9 cellular contexts compared by ENCODE assay signal in genomic region chr12:64779349-64779974, GRCh38. TPM values are rescaled to one million over a fixed set of nuclear protein-coding genes. Genes with fewer than 3 reads are reported as not detected.
DNase-seq lines count a peak whose midpoint lies in the region; ATAC-seq, FAIRE-seq and TF ChIP-seq lines count a peak whose summit lies in the region.
"Had no signal": no experiment of that assay in that cellular context is flagged by ENCODE, and none has a peak within 500 bp of the region (broad histone marks: within the 10 kb centered on the region; RNA-seq: fewer than 3 reads in every experiment).

No MANE protein-coding gene starts in this region.

- H3K4me1 ChIP-seq in Caco-2 (peaks cover 19% of the 10 kb centered on the region), mucosa of rectum (ENCODE audit: control insufficient read depth in 2 of 2, insufficient read depth in 2 of 2, low read length in 2 of 2) (peaks cover 5 to 12% of the 10 kb centered on the region in 2 donors)

- DNase-seq in CD14-positive monocyte (ENCODE audit: low spot score), result no peak
- DNase-seq in Caco-2, result no peak
- DNase-seq in activated naive CD8-positive, alpha-beta T cell treated with anti-CD3 and anti-CD28 coated beads, Interleukin-2, amount 10 ng/mL, durations not matched to agents 7 days and 5 days, result no peak
- no peak for DNase-seq in CD1c-positive myeloid dendritic cell (ENCODE audit: extremely low spot score)
- DNase-seq in GM19239 (ENCODE audit: insufficient read length, low spot score), result no peak
- DNase-seq in superior temporal gyrus (ENCODE audit: extremely low spot score), result no peak
- DNase-seq: activated CD8-positive, alpha-beta memory T cell treated with anti-CD3 and anti-CD28 coated beads, Interleukin-2, amount 50 U/mL, for 48 hours; kidney glomerular epithelial cell had no signal

- no peak overlapping the region for H3K27ac ChIP-seq in mucosa of rectum (ENCODE audit: low read depth in 2 of 2, low read length in 2 of 2)

- no peaks in the 10 kb centered on the region for H3K27me3 ChIP-seq in Caco-2 (replicated peaks; ENCODE audit: control insufficient read depth, insufficient read depth, low read length)
- H3K27me3 ChIP-seq in mucosa of rectum (ENCODE audit: control insufficient read depth in 2 of 2, insufficient read depth in 2 of 2, low read length in 2 of 2), result no peaks in the 10 kb centered on the region

- H3K9me3 Mint-ChIP-seq in CD14-positive monocyte, result peaks cover 17 to 41% (median 35%) of the 10 kb centered on the region in 7 donors
- H3K9me3 Mint-ChIP-seq in Caco-2 (ENCODE audit: unreplicated experiment), result peaks cover 9% of the 10 kb centered on the region
- peaks cover 17% of the 10 kb centered on the region for H3K9me3 Mint-ChIP-seq in activated naive CD8-positive, alpha-beta T cell treated with anti-CD3 and anti-CD28 coated beads, Interleukin-2, amount 10 ng/mL, durations not matched to agents 7 days and 5 days

- TF ChIP-seq CTCF in CD14-positive monocyte (IDR thresholded peaks at IDR 0.05), result no peak
- TF ChIP-seq CTCF in Caco-2 (IDR thresholded peaks at IDR 0.05; ENCODE audit: insufficient read depth in 1 of 2, low read depth in 1 of 2, low read length in 1 of 2, severe bottlenecking in 1 of 2, unreplicated experiment in 1 of 2), result no peak

- BruUV-seq in Caco-2 (replicated peaks; lab: Mats Ljungman, UMichigan), result no TSS peak

- no peak overlapping the region for H3K9ac ChIP-seq in mucosa of rectum (ENCODE audit: low read depth in 1 of 2, low read length in 2 of 2)

- H3K4me3 Mint-ChIP-seq in CD14-positive monocyte (peak overlapping the region; percentile 84 to 86), Caco-2 (ENCODE audit: unreplicated experiment) (peak overlapping the region; percentile 90)
- H3K4me3 Mint-ChIP-seq in activated naive CD8-positive, alpha-beta T cell treated with anti-CD3 and anti-CD28 coated beads, Interleukin-2, amount 10 ng/mL, durations not matched to agents 7 days and 5 days, result peak overlapping the region; percentile 62

- CTCF ChIA-PET in Caco-2 (lab: Charles Lee), result interaction anchor here (3.3 kb wide), 1 partner anchor 22 kb away, joined by 13 read pairs; no protein-coding TSS in a partner anchor

- H3K36me3 Mint-ChIP-seq in CD14-positive monocyte (peaks cover 11 to 16% of the 10 kb centered on the region in 2 donors), Caco-2 (ENCODE audit: insufficient read depth, unreplicated experiment) (no peaks in the 10 kb centered on the region)
- H3K36me3 Mint-ChIP-seq in activated naive CD8-positive, alpha-beta T cell treated with anti-CD3 and anti-CD28 coated beads, Interleukin-2, amount 10 ng/mL, durations not matched to agents 7 days and 5 days, result peaks cover 4% of the 10 kb centered on the region

- H3K27me3 Mint-ChIP-seq in CD14-positive monocyte (ENCODE audit: low read depth in 3 of 3) (peaks cover 55 to 78% (median 61%) of the 10 kb centered on the region in 3 donors), Caco-2 (ENCODE audit: insufficient read depth, unreplicated experiment) (no peaks in the 10 kb centered on the region)
- H3K27me3 Mint-ChIP-seq in activated naive CD8-positive, alpha-beta T cell treated with anti-CD3 and anti-CD28 coated beads, Interleukin-2, amount 10 ng/mL, durations not matched to agents 7 days and 5 days, result peaks cover 83% of the 10 kb centered on the region

- H3K9me3 ChIP-seq in Caco-2 (0 out of 2 replicates have a peak, but pooled peaks cover 5% of the 10 kb centered on the region), mucosa of rectum (ENCODE audit: control insufficient read depth in 2 of 2, low read length in 2 of 2) (no peaks in the 10 kb centered on the region)

- no peak overlapping the region for H3K27ac Mint-ChIP-seq in CD14-positive monocyte
- no peak overlapping the region for H3K27ac Mint-ChIP-seq in Caco-2 (ENCODE audit: unreplicated experiment)
- no peak overlapping the region for H3K27ac Mint-ChIP-seq in activated naive CD8-positive, alpha-beta T cell treated with anti-CD3 and anti-CD28 coated beads, Interleukin-2, amount 10 ng/mL, durations not matched to agents 7 days and 5 days

- no peak for ATAC-seq in activated naive CD8-positive, alpha-beta T cell treated with anti-CD3 and anti-CD28 coated beads, Interleukin-2, amount 10 ng/mL, durations not matched to agents 7 days and 5 days (ENCODE audit: low read depth)

- POLR2A ChIA-PET in Caco-2 (lab: Charles Lee), result interaction anchor here (1.9 kb wide), 1 partner anchor 17 kb away, joined by 8 read pairs; no protein-coding TSS in a partner anchor
- POLR2A ChIA-PET in activated naive CD8-positive, alpha-beta T cell treated with anti-CD3 and anti-CD28 coated beads, Interleukin-2, amount 10 ng/mL, durations not matched to agents 7 days and 5 days (lab: Charles Lee), result interaction anchor here (0.9 kb wide), 1 partner anchor 169 kb away, joined by 3 read pairs; no protein-coding TSS in a partner anchor

- H3K36me3 ChIP-seq in Caco-2 (ENCODE audit: control insufficient read depth, insufficient read depth, low read length), result no peaks in the 10 kb centered on the region
- no peaks in the 10 kb centered on the region for H3K36me3 ChIP-seq in mucosa of rectum (ENCODE audit: control insufficient read depth in 2 of 2, insufficient read depth in 2 of 2, low read length in 2 of 2)

- H3K4me3 ChIP-seq in Caco-2 (ENCODE audit: low read depth, low read length), result peak overlapping the region; percentile 9; the same call in 1 of the 2 replicates
- H3K4me3 ChIP-seq in mucosa of rectum (ENCODE audit: low read length in 2 of 2), result peak overlapping the region; percentile 63 to 77

- intact Hi-C loops in CD14-positive monocyte (cut with micrococcal nuclease), result no loop called here
- intact Hi-C loops in Caco-2 (cut with micrococcal nuclease; ENCODE audit: unreplicated experiment), result no loop called here

- FAIRE-seq in GM19239 (lab: Jason Lieb, UNC), result no peak

- H3K4me1 Mint-ChIP-seq in CD14-positive monocyte, result peaks cover 25% of the 10 kb centered on the region
- H3K4me1 Mint-ChIP-seq in Caco-2 (ENCODE audit: low read depth, unreplicated experiment), result peaks cover 7% of the 10 kb centered on the region
- H3K4me1 Mint-ChIP-seq in activated naive CD8-positive, alpha-beta T cell treated with anti-CD3 and anti-CD28 coated beads, Interleukin-2, amount 10 ng/mL, durations not matched to agents 7 days and 5 days, result peaks cover 14% of the 10 kb centered on the region

RNA-seq across cellular contexts. Expression of gene GNS, which starts 20.3 kb away (rescaled TPM):
- 100 to 1,000 TPM; 203 to 274 TPM for polyA plus RNA-seq in CD14-positive monocyte
- 62.9 and 75.1 TPM in 2 replicates for total RNA-seq in Caco-2 (2022)
- 10 to 100 TPM; 28.6 to 32.0 TPM for total RNA-seq in activated naive CD8-positive, alpha-beta T cell treated with anti-CD3 and anti-CD28 coated beads, Interleukin-2, amount 10 ng/mL, durations not matched to agents 7 days and 5 days

RNA-seq across cellular contexts. Expression of gene TBC1D30, which starts 45.0 kb away (rescaled TPM):
- 1 to 10 TPM; 1.1 to 2.7 TPM for polyA plus RNA-seq in CD14-positive monocyte
- 10.8 and 10.9 TPM in 2 replicates for total RNA-seq in Caco-2 (2022)
- total RNA-seq in activated naive CD8-positive, alpha-beta T cell treated with anti-CD3 and anti-CD28 coated beads, Interleukin-2, amount 10 ng/mL, durations not matched to agents 7 days and 5 days, result under 1 TPM; 0.17 to 0.23 TPM
